In the genomic region with DNA sequence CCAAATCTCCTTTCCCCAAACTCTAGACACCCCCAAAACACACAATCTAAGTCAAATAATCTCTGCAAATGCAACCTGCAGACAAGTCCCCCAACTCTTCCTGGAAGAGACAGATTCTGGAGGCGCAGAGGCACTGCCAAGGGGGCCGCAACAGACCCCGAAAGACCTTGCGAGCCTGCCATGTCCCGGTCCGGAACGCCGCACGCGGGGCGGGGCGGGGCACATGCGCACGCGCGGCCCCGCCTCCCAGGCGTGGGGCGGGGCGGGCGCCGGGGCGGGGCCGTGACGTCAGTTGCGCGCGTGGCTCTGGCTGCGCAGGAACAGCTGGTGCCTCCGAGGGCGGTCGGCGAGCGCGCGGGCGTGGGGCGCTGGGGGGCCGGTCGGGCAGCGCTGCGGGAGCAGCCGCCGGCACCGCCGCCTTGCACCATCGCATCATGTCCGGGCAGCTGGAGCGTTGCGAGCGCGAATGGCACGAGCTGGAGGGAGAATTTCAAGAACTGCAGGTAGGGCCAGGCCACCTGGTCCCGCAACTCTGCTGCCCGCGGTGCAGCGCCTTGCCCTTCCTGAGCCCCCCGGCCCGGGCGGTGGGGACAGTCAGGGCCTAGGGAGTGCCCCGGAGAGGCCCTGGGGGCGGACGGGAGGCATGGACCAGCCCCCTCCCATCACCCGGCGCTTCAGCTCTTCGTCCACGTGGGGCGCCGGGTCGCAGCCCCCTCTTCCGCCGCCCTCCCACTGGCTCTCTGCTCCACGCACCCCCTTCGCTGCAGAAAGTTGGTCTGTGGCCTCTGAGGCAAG, we compare ENCODE assay signal across 8 cellular contexts. TPM values are rescaled to one million over a fixed set of nuclear protein-coding genes. Genes with fewer than 3 reads are reported as not detected.
DNase-seq lines count a peak whose midpoint lies in the region; ATAC-seq, FAIRE-seq and TF ChIP-seq lines count a peak whose summit lies in the region.

A gene (plus strand): TSS at position 291 of the 795 bp plus-strand sequence. CDS start 144 bp downstream, at position 435.

- H3K36me3 ChIP-seq in RWPE2 (ENCODE audit: low read depth) (no peaks in the 10 kb centered on the region; the same call in 1 of the 2 replicates), neutrophil (no peaks in the 10 kb centered on the region), suprapubic skin (no peaks in the 10 kb centered on the region)

- no peak for TF ChIP-seq EP300 in suprapubic skin (IDR thresholded peaks at IDR 0.05)

- peak; percentile 44 to 69 for TF ChIP-seq POLR2A in suprapubic skin (IDR thresholded peaks at IDR 0.05)

- H3K4me3 ChIP-seq in RWPE2 (ENCODE audit: severe bottlenecking): peak within 1 kb of the TSS; percentile 78
- peak within 1 kb of the TSS; percentile 81 to 94 for H3K4me3 ChIP-seq in neutrophil (ENCODE audit: low read depth in 1 of 2, low read length in 1 of 2)
- peak within 1 kb of the TSS; percentile 89 for H3K4me3 ChIP-seq in suprapubic skin

- H3K4me1 ChIP-seq in RWPE2 (ENCODE audit: insufficient read depth, poor library complexity, severe bottlenecking): peaks cover 20% of the 10 kb centered on the region
- H3K4me1 ChIP-seq in neutrophil (ENCODE audit: control insufficient read depth in 1 of 2, insufficient read depth in 1 of 2, low read depth in 1 of 2, low read length in 1 of 2): peaks cover 14 to 21% of the 10 kb centered on the region in 2 experiments
- peaks cover 25% of the 10 kb centered on the region for H3K4me1 ChIP-seq in suprapubic skin

- DNase-seq in DMS153 treated with DMSO at 0.1 percent for 48 hours (lab: John Stamatoyannopoulos, UW; ENCODE audit: unreplicated experiment) (peak; percentile 17), HS-27A (ENCODE audit: low read depth) (peak; percentile 26), RWPE2 (ENCODE audit: low spot score) (no peak), frontal cortex (ENCODE audit: low spot score in 2 of 2) (peak; percentile 95 to 97), suprapubic skin (ENCODE audit: low spot score in 2 of 2) (peak; percentile 89 to 93)
- peak; percentile 65 for DNase-seq in activated gamma-delta T cell treated with anti-CD3 and anti-CD28 coated beads, Interleukin-2, amount 50 U/mL, for 16 hours (ENCODE audit: low read depth)

- H3K27ac ChIP-seq in RWPE2 (ENCODE audit: poor library complexity, severe bottlenecking): peak within 1 kb of the TSS; percentile 54
- peak within 1 kb of the TSS; percentile 51 for H3K27ac ChIP-seq in neutrophil
- peak within 1 kb of the TSS; percentile 74 for H3K27ac ChIP-seq in suprapubic skin

- peak; percentile 71 for ATAC-seq in GM19468 (IDR thresholded peaks at IDR 0.05; ENCODE audit: extremely low read depth, unreplicated experiment)
- ATAC-seq in RWPE2 (ENCODE audit: low read depth): peak; percentile 36

- TF ChIP-seq CTCF in RWPE2 (IDR thresholded peaks at IDR 0.05; ENCODE audit: poor library complexity, severe bottlenecking) (peak; percentile 8), neutrophil (IDR thresholded peaks at IDR 0.05) (peak; percentile 31), suprapubic skin (IDR thresholded peaks at IDR 0.05) (no peak)

- H3K9me3 ChIP-seq in RWPE2 (ENCODE audit: severe bottlenecking): no peaks in the 10 kb centered on the region
- no peaks in the 10 kb centered on the region for H3K9me3 ChIP-seq in neutrophil
- no peaks in the 10 kb centered on the region for H3K9me3 ChIP-seq in suprapubic skin

- WGBS in suprapubic skin: 0% methylated on average over 17 of the region's 74 CpGs

- H3K27me3 ChIP-seq in RWPE2 (ENCODE audit: insufficient read depth, poor library complexity, severe bottlenecking) (no peaks in the 10 kb centered on the region), neutrophil (peaks cover 6% of the 10 kb centered on the region), suprapubic skin (no peaks in the 10 kb centered on the region)

- no peak for FAIRE-seq in frontal cortex (lab: Jason Lieb, UNC)

RNA-seq across cellular contexts. Expression of the gene that starts here (rescaled TPM):
- total RNA-seq in frontal cortex: 8.6 TPM
- 10 to 100 TPM in 1 of 4 donors, 1 to 10 TPM in 3; 7.1 to 13.8 (median 8.8) TPM for total RNA-seq in suprapubic skin

Comparison
In these comparisons a context has a peak if more than half of its experiments do, and no peak if none do; other contexts are left out.
1. CTCF ChIP-seq: peak in RWPE2 (single experiment) and neutrophil (single experiment); none in suprapubic skin (0 of 2).
2. Peak in every context shown above with its lines, with median percentiles within 50 percentile points of each other: H3K27ac ChIP-seq and H3K4me3 ChIP-seq.